ENCODE assay signal across 8 cellular contexts in the genomic region with DNA sequence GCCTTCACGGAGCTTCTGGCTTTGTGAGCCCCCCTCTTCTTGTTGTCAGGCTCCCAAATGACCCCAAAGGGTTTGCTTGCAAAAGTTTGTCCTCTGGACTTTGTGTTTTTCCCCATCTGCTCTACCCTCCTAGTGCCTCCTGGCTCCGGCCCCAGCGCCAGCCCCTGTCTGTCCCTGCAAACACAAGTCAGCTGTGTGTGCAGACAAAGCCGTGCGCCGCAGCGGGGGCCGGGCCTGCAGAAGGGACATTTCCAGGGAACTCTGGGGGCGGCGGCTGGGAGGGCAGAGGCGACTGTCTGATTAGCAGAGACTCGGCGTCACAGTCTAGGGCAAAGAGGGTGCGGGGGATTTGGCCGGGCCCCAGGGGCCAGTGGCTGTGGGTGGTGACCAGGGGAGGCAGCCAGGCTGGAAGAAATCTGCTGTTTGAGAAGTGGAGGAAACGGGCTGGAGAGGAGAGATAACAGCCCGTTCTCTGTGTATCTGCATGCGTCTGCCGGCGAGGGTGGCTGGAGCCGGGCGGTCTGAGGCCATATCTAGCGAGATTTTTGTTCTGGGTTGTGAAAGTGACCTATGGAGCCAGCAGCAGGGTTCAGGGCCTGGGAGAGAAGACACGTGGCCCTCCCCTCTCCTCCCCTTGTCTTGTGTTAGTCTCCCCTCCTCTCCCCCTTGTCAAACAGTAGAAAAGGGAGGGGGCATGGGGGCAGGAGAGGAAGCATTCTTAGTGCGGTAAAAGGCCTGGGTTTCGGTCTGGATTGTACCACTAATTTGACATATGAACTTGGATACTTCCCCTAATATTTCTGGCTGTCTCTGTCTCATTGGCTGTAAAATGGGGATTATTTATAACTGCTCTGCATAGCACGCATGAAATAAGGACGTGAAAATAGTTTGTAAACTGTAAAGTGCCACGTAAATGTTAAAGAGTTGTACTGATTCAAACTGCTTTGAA.
DNase-seq lines count a peak whose midpoint lies in the region; ATAC-seq, FAIRE-seq and TF ChIP-seq lines count a peak whose summit lies in the region.

No MANE protein-coding gene starts in this region.

- peak overlapping the region; percentile 15 for H3K4me3 ChIP-seq in retinal pigment epithelial cell (ENCODE audit: low read length)

- peak; percentile 66 for FAIRE-seq in GM12891 (lab: Jason Lieb, UNC)

- ATAC-seq in GM18505 (IDR thresholded peaks at IDR 0.05; ENCODE audit: unreplicated experiment): no peak
- no peak for ATAC-seq in GM18502 (IDR thresholded peaks at IDR 0.05; ENCODE audit: poor library complexity, unreplicated experiment)
- ATAC-seq in HG03432 (IDR thresholded peaks at IDR 0.05; ENCODE audit: unreplicated experiment): no peak

- H3K27ac ChIP-seq in angular gyrus (ENCODE audit: low read depth, low read length): peak overlapping the region; percentile 64

- DNase-seq in GM12891 (ENCODE audit: insufficient read length, low spot score) (no peak), hippocampal formation (lab: John Stamatoyannopoulos, UW) (peak; percentile 82 to 83), retinal pigment epithelial cell (ENCODE audit: low read depth) (peak; percentile 62), GM20000 (ENCODE audit: low spot score) (no peak)

- no peak for TF ChIP-seq CTCF in retinal pigment epithelial cell (conservative IDR thresholded peaks at IDR 0.05; ENCODE audit: low read depth, low read length)
- TF ChIP-seq CTCF in GM20000 (IDR thresholded peaks at IDR 0.05; ENCODE audit: extremely low read depth, missing control alignments): no peak

- TF ChIP-seq POLR2A in GM12891 (IDR thresholded peaks at IDR 0.05; ENCODE audit: low read depth, low read length) (no peak), GM18505 (IDR thresholded peaks at IDR 0.05; ENCODE audit: borderline replicate concordance, extremely low read depth, insufficient read depth, insufficient read length) (no peak)

TF ChIP-seq in GM12891, 5 proteins besides CTCF, POLR2A, EP300 and RAD21:
- TF ChIP-seq SPI1 (IDR thresholded peaks at IDR 0.05; ENCODE audit: low read depth, low read length) (peak; percentile 21; the same call in 1 of the 2 replicates), POLR2AphosphoS5 (IDR thresholded peaks at IDR 0.05; ENCODE audit: low read depth, low read length) (no peak), TAF1 (IDR thresholded peaks at IDR 0.05; ENCODE audit: low read depth, low read length) (no peak), POU2F2 (IDR thresholded peaks at IDR 0.05; ENCODE audit: low read depth, low read length) (no peak)

Comparison
In these comparisons a context has a peak if more than half of its experiments do, and no peak if none do; other contexts are left out.
1. DNase-seq: peak in hippocampal formation (2 of 2) and retinal pigment epithelial cell (single experiment); none in GM12891 (single experiment) and GM20000 (single experiment).